ENCODE assay signal across 11 cellular contexts in genomic region chr20:46194409-46194808, GRCh38.
"Had no signal": no experiment of that assay in that cellular context is flagged by ENCODE, and none has a peak within 500 bp of the region (broad histone marks: within the 10 kb centered on the region; RNA-seq: fewer than 3 reads in every experiment).

No MANE protein-coding gene starts in this region.

- H3K4me3 Mint-ChIP-seq: GM23338, H9, HFFc6 had no signal

- H3K4me2 ChIP-seq: GM23338 had no signal

- H3K36me3 ChIP-seq: HAP-1 had no signal

- H3K27ac ChIP-seq: GM23248 had no signal

- H3K4me3 ChIP-seq: GM23248, GM23338, HAP-1 had no signal

- DNase-seq: GM23248, GOT3, H7, H9, HCEC 1CT, HFFc6 had no signal

- ATAC-seq: GM23338, HCT116 had no signal

- H3K27ac Mint-ChIP-seq: GM23338, H9, HFFc6 had no signal

- H3K9me3 ChIP-seq: HAP-1 had no signal

- H3K4me1 ChIP-seq: HAP-1 had no signal

- H2AFZ ChIP-seq: GM23248, GM23338 had no signal

- H3K9me3 Mint-ChIP-seq: GM23338, H9, HFFc6 had no signal

- FAIRE-seq: H1, H54 had no signal

- H3K9ac ChIP-seq: GM23248 had no signal
